In genomic region chr4:173138636-173139035, GRCh38 we compare ENCODE assay signal across 1 cellular context.
TF ChIP-seq lines count a peak whose summit lies in the region.

No MANE protein-coding gene starts in this region.

TF ChIP-seq in GM23338, 12 proteins besides CTCF, POLR2A, EP300 and RAD21 (continued from another document):
- TF ChIP-seq ZNF462 (CRISPR knock-in tag; IDR thresholded peaks at IDR 0.05) (no peak), CREB1 (CRISPR knock-in tag; IDR thresholded peaks at IDR 0.05; ENCODE audit: low read depth) (no peak), EZH2 (IDR thresholded peaks at IDR 0.05; ENCODE audit: low read depth, unreplicated experiment) (no peak), JUNB (IDR thresholded peaks at IDR 0.05; ENCODE audit: unreplicated experiment) (no peak), ZNF114 (CRISPR knock-in tag; IDR thresholded peaks at IDR 0.05) (no peak), NANOG (IDR thresholded peaks at IDR 0.05; ENCODE audit: borderline replicate concordance) (no peak), POLR2AphosphoS5 (IDR thresholded peaks at IDR 0.05; ENCODE audit: low read depth) (no peak)
